Comparison of ENCODE assay signal across 30 cellular contexts in genomic region chr20:9260027-9260426, GRCh38.
"Had no signal": no experiment of that assay in that cellular context is flagged by ENCODE, and none has a peak within 500 bp of the region (broad histone marks: within the 10 kb centered on the region; RNA-seq: fewer than 3 reads in every experiment).

No MANE protein-coding gene starts in this region.

- H2AFZ ChIP-seq: parathyroid adenoma had no signal

- FAIRE-seq: small intestine, urothelium cell line had no signal

- H3K4me3 Mint-ChIP-seq: naive thymus-derived CD8-positive, alpha-beta T cell; natural killer cell treated with Interleukin-12 subunit alpha and Interleukin-12 subunit beta and Interleukin-15 and Interleukin-18, amount 100 ng/mL, for 72 hours; nephron progenitor cell; neural crest cell; stimulated activated effector memory CD8-positive, alpha-beta T cell treated with anti-CD3 and anti-CD28 coated beads, Interleukin-12 subunit alpha, Interleukin-12 subunit beta, amount 100 ng/mL, for 72 hours; stimulated activated naive B cell treated with anti-CD40 and anti-IgM and Interleukin-4, amounts not matched to agents 10 μg/mL and 1 μg/mL and 100 μg/mL, for 72 hours; stimulated activated naive CD8-positive, alpha-beta T cell treated with anti-CD3 and anti-CD28 coated beads, Interleukin-15, Interleukin-2, amounts not matched to agents 100 ng/mL and 50 ng/mL, for 24 hours had no signal

- H3K27me3 Mint-ChIP-seq: natural killer cell treated with Interleukin-12 subunit alpha and Interleukin-12 subunit beta and Interleukin-15 and Interleukin-18, amount 100 ng/mL, for 72 hours; progenitor cell of endocrine pancreas; stimulated activated naive B cell treated with anti-CD40 and anti-IgM and Interleukin-4, amounts not matched to agents 10 μg/mL and 1 μg/mL and 100 μg/mL, for 72 hours; stimulated activated naive CD8-positive, alpha-beta T cell treated with anti-CD3 and anti-CD28 coated beads, Interleukin-15, Interleukin-2, amounts not matched to agents 100 ng/mL and 50 ng/mL, for 24 hours had no signal

- H3K9me3 ChIP-seq: ovary, psoas muscle, right lobe of liver, sigmoid colon, stomach, thoracic aorta, thyroid gland, tibial nerve, upper lobe of left lung, vagina had no signal

- DNase-seq: naive thymus-derived CD8-positive, alpha-beta T cell; nephron progenitor cell; occipital lobe; ovary; posterior cingulate gyrus; psoas muscle; right cardiac atrium; right lobe of liver; sigmoid colon; small intestine; stimulated activated CD4-positive, alpha-beta T cell treated with anti-CD3 and anti-CD28 coated beads, Interleukin-15, amount 100 ng/mL, for 24 hours; stimulated activated CD4-positive, alpha-beta T cell treated with anti-CD3 and anti-CD28 coated beads, Interleukin-2, amount 100 ng/mL, for 24 hours; stimulated activated CD4-positive, alpha-beta T cell treated with anti-CD3 and anti-CD28 coated beads, Interleukin-2, amount 100 ng/mL, for 48 hours; stimulated activated CD4-positive, alpha-beta T cell treated with anti-CD3 and anti-CD28 coated beads, Interleukin-4, amount 100 ng/mL, for 24 hours; stimulated activated naive B cell treated with anti-CD40 and anti-IgM and Interleukin-4, amounts not matched to agents 10 μg/mL and 1 μg/mL and 100 μg/mL, for 72 hours; stimulated activated naive CD4-positive, alpha-beta T cell treated with Interleukin-2 at 50 U/mL for 16 hours; stomach; thyroid gland; trophoblast cell; upper lobe of left lung had no signal

- H3K79me2 ChIP-seq: parathyroid adenoma had no signal

- H3K4me3 ChIP-seq: ovary, psoas muscle, right lobe of liver, sigmoid colon, stomach, thoracic aorta, thyroid gland, tibial nerve, upper lobe of left lung, vagina had no signal

- H3K9me3 Mint-ChIP-seq: nephron progenitor cell; stimulated activated naive B cell treated with anti-CD40 and anti-IgM and Interleukin-4, amounts not matched to agents 10 μg/mL and 1 μg/mL and 100 μg/mL, for 72 hours; stimulated activated naive CD8-positive, alpha-beta T cell treated with anti-CD3 and anti-CD28 coated beads, Interleukin-15, Interleukin-2, amounts not matched to agents 100 ng/mL and 50 ng/mL, for 24 hours had no signal

- H3K27me3 ChIP-seq: ovary, right lobe of liver, sigmoid colon, stomach, thyroid gland, tibial nerve, upper lobe of left lung, vagina had no signal

- H3K36me3 Mint-ChIP-seq: naive thymus-derived CD8-positive, alpha-beta T cell; natural killer cell treated with Interleukin-12 subunit alpha and Interleukin-12 subunit beta and Interleukin-15 and Interleukin-18, amount 100 ng/mL, for 72 hours; stimulated activated effector memory CD8-positive, alpha-beta T cell treated with anti-CD3 and anti-CD28 coated beads, Interleukin-12 subunit alpha, Interleukin-12 subunit beta, amount 100 ng/mL, for 72 hours; stimulated activated naive B cell treated with anti-CD40 and anti-IgM and Interleukin-4, amounts not matched to agents 10 μg/mL and 1 μg/mL and 100 μg/mL, for 72 hours had no signal

- H3K4me1 ChIP-seq: parathyroid adenoma, right lobe of liver, thyroid gland had no signal

- ATAC-seq: naive thymus-derived CD8-positive, alpha-beta T cell; natural killer cell treated with Interleukin-12 subunit alpha and Interleukin-12 subunit beta and Interleukin-15 and Interleukin-18, amount 100 ng/mL, for 72 hours; psoas muscle; right cardiac atrium; right lobe of liver; stimulated activated effector memory CD8-positive, alpha-beta T cell treated with anti-CD3 and anti-CD28 coated beads, Interleukin-12 subunit alpha, Interleukin-12 subunit beta, amount 100 ng/mL, for 72 hours; stimulated activated naive B cell treated with anti-CD40 and anti-IgM and Interleukin-4, amounts not matched to agents 10 μg/mL and 1 μg/mL and 100 μg/mL, for 72 hours had no signal

- H3K36me3 ChIP-seq: ovary, right lobe of liver, sigmoid colon, stomach, thoracic aorta, thyroid gland, tibial nerve, upper lobe of left lung, vagina had no signal

- H3K9ac ChIP-seq: parathyroid adenoma had no signal

- H3K4me1 Mint-ChIP-seq: naive thymus-derived CD8-positive, alpha-beta T cell; stimulated activated effector memory CD8-positive, alpha-beta T cell treated with anti-CD3 and anti-CD28 coated beads, Interleukin-12 subunit alpha, Interleukin-12 subunit beta, amount 100 ng/mL, for 72 hours; stimulated activated naive B cell treated with anti-CD40 and anti-IgM and Interleukin-4, amounts not matched to agents 10 μg/mL and 1 μg/mL and 100 μg/mL, for 72 hours had no signal

- H3K27ac Mint-ChIP-seq: naive thymus-derived CD8-positive, alpha-beta T cell; natural killer cell treated with Interleukin-12 subunit alpha and Interleukin-12 subunit beta and Interleukin-15 and Interleukin-18, amount 100 ng/mL, for 72 hours; nephron progenitor cell; progenitor cell of endocrine pancreas; stimulated activated effector memory CD8-positive, alpha-beta T cell treated with anti-CD3 and anti-CD28 coated beads, Interleukin-12 subunit alpha, Interleukin-12 subunit beta, amount 100 ng/mL, for 72 hours; stimulated activated naive B cell treated with anti-CD40 and anti-IgM and Interleukin-4, amounts not matched to agents 10 μg/mL and 1 μg/mL and 100 μg/mL, for 72 hours; stimulated activated naive CD8-positive, alpha-beta T cell treated with anti-CD3 and anti-CD28 coated beads, Interleukin-15, Interleukin-2, amounts not matched to agents 100 ng/mL and 50 ng/mL, for 24 hours had no signal

- H3K27ac ChIP-seq: ovary, parathyroid adenoma, psoas muscle, right lobe of liver, sigmoid colon, stomach, thoracic aorta, thyroid gland, tibial nerve, upper lobe of left lung, vagina had no signal
